ENCODE assay signal across 20 cellular contexts in genomic region chr14:85573406-85573805, GRCh38. TPM values are rescaled to one million over a fixed set of nuclear protein-coding genes. Genes with fewer than 3 reads are reported as not detected.
DNase-seq lines count a peak whose midpoint lies in the region; ATAC-seq, FAIRE-seq and TF ChIP-seq lines count a peak whose summit lies in the region.
"Had no signal": no experiment of that assay in that cellular context is flagged by ENCODE, and none has a peak within 500 bp of the region (broad histone marks: within the 10 kb centered on the region; RNA-seq: fewer than 3 reads in every experiment).

No MANE protein-coding gene starts in this region.

- H3K4me1 ChIP-seq in keratinocyte (ENCODE audit: control insufficient read depth, extremely low read depth, insufficient read depth, low read length) (peaks cover 27% of the 10 kb centered on the region), GM23338 (ENCODE audit: insufficient read depth) (peaks cover 43% of the 10 kb centered on the region)
- H3K4me1 ChIP-seq: pancreas, uterus had no signal

- no peaks in the 10 kb centered on the region for H3K9me1 ChIP-seq in keratinocyte (ENCODE audit: control insufficient read depth, extremely low read depth, insufficient read depth, low read length)

- H3K27me3 ChIP-seq in keratinocyte (ENCODE audit: control insufficient read depth, extremely low read depth, insufficient read depth, low read length) (no peaks in the 10 kb centered on the region), GM23338 (ENCODE audit: insufficient read depth) (no peaks in the 10 kb centered on the region)
- H3K27me3 ChIP-seq: pancreas, uterus had no signal

- peaks cover 8 to 15% of the 10 kb centered on the region in 2 experiments for H3K36me3 ChIP-seq in keratinocyte (ENCODE audit: control insufficient read depth in 2 of 2, extremely low read depth in 1 of 2, insufficient read depth in 2 of 2, low read length in 2 of 2)
- no peaks in the 10 kb centered on the region for H3K36me3 ChIP-seq in GM23338 (ENCODE audit: insufficient read depth)
- H3K36me3 ChIP-seq: pancreas, uterus had no signal

- H3K27ac Mint-ChIP-seq in GM23338, result no peak overlapping the region; the same call in 1 of the 2 replicates
- H3K27ac Mint-ChIP-seq: activated CD4-positive, alpha-beta memory T cell treated with anti-CD3 and anti-CD28 coated beads, Interleukin-2, amount 10 ng/mL, durations not matched to agents 7 days and 5 days; dendritic cell treated with granulocyte-macrophage colony-stimulating factor and Interleukin-4, amounts not matched to agents 40 ng/mL and 50 ng/mL, for 4 days; naive B cell; T-helper 17 cell had no signal

- no peaks in the 10 kb centered on the region; the same call in 1 of the 2 replicates for H3K9me2 ChIP-seq in GM23338 (ENCODE audit: insufficient read depth)

- H3K79me2 ChIP-seq in keratinocyte (ENCODE audit: control insufficient read depth, insufficient read depth, low read length) (peaks cover 19% of the 10 kb centered on the region), GM23338 (replicated peaks; ENCODE audit: insufficient read depth) (no peaks in the 10 kb centered on the region)

- peaks cover 9% of the 10 kb centered on the region for H3K27me3 Mint-ChIP-seq in GM23338 (ENCODE audit: insufficient read depth, low read depth, poor library complexity)
- H3K27me3 Mint-ChIP-seq: activated CD4-positive, alpha-beta memory T cell treated with anti-CD3 and anti-CD28 coated beads, Interleukin-2, amount 10 ng/mL, durations not matched to agents 7 days and 5 days; dendritic cell treated with granulocyte-macrophage colony-stimulating factor and Interleukin-4, amounts not matched to agents 40 ng/mL and 50 ng/mL, for 4 days; naive B cell; T-helper 17 cell had no signal

- H3K27ac ChIP-seq in keratinocyte (ENCODE audit: control insufficient read depth, insufficient read depth, low read length), result peak overlapping the region; percentile 53
- peak overlapping the region; percentile 6 for H3K27ac ChIP-seq in temporal lobe (ENCODE audit: low read depth, low read length)
- no peak overlapping the region for H3K27ac ChIP-seq in GM23338 (ENCODE audit: low read depth)
- H3K27ac ChIP-seq: C4-2B, uterus had no signal

- dilution Hi-C loops in keratinocyte (cut with MboI; ENCODE audit: extremely low pct_ligation_motif_present, low sequenced_read_pairs), result no loop called here

- no peak overlapping the region for H3K4me3 Mint-ChIP-seq in GM23338
- H3K4me3 Mint-ChIP-seq: activated CD4-positive, alpha-beta memory T cell treated with anti-CD3 and anti-CD28 coated beads, Interleukin-2, amount 10 ng/mL, durations not matched to agents 7 days and 5 days; activated T-cell treated with anti-CD3 and anti-CD28 coated beads, Interleukin-2, amount 50 U/mL, for 4 hours; dendritic cell treated with granulocyte-macrophage colony-stimulating factor and Interleukin-4, amounts not matched to agents 40 ng/mL and 50 ng/mL, for 4 days; naive B cell; T-helper 17 cell had no signal

- no peak for FAIRE-seq in keratinocyte (lab: Jason Lieb, UNC)
- FAIRE-seq: HepG2, pancreas had no signal

- DNase-seq in H4 (ENCODE audit: low spot score) (peak; percentile 16), SW 1271 (lab: John Stamatoyannopoulos, UW) (peak; percentile 28 to 46), keratinocyte (ENCODE audit: low read depth, low spot score) (no peak), OCI-M1 (lab: John Stamatoyannopoulos, UW) (no peak), GM23338 (ENCODE audit: low spot score) (no peak), NAMALWA (ENCODE audit: low spot score) (no peak)
- DNase-seq: activated CD4-positive, alpha-beta memory T cell treated with anti-CD3 and anti-CD28 coated beads, Interleukin-2, amount 10 ng/mL, durations not matched to agents 7 days and 5 days; activated naive CD4-positive, alpha-beta T cell treated with anti-CD3 and anti-CD28 coated beads, Interleukin-2, amount 50 U/mL, for 16 hours; activated T-cell treated with anti-CD3 and anti-CD28 coated beads, Interleukin-2, amount 50 U/mL, for 4 hours; naive B cell; NCI-H187 treated with DMSO at 0.1 percent for 48 hours; NCI-H510A; pancreas; stimulated activated CD4-positive, alpha-beta T cell treated with anti-CD3 and anti-CD28 coated beads, Interleukin-2, amount 100 ng/mL, for 48 hours; T-helper 17 cell; uterus had no signal

- no peak overlapping the region for H3K9ac ChIP-seq in keratinocyte (ENCODE audit: control insufficient read depth, extremely low read depth, insufficient read depth, low read length)

- H3K9me3 Mint-ChIP-seq in GM23338, result no peaks in the 10 kb centered on the region
- H3K9me3 Mint-ChIP-seq: activated T-cell treated with anti-CD3 and anti-CD28 coated beads, Interleukin-2, amount 50 U/mL, for 4 hours; dendritic cell treated with granulocyte-macrophage colony-stimulating factor and Interleukin-4, amounts not matched to agents 40 ng/mL and 50 ng/mL, for 4 days had no signal

- peaks cover 45% of the 10 kb centered on the region for H3K4me1 Mint-ChIP-seq in GM23338
- H3K4me1 Mint-ChIP-seq: activated CD4-positive, alpha-beta memory T cell treated with anti-CD3 and anti-CD28 coated beads, Interleukin-2, amount 10 ng/mL, durations not matched to agents 7 days and 5 days; naive B cell; T-helper 17 cell had no signal

- H3F3A ChIP-seq in GM23338 (replicated peaks; ENCODE audit: low read depth), result no peaks in the 10 kb centered on the region

- TF ChIP-seq CTCF in keratinocyte (optimal IDR thresholded peaks at IDR 0.05 in 1 of 3, IDR thresholded peaks at IDR 0.05 in 1 of 3, conservative IDR thresholded peaks at IDR 0.05 in 1 of 3; ENCODE audit: extremely low read depth in 1 of 3, insufficient read depth in 2 of 3, low read length in 3 of 3), result no peak
- no peak for TF ChIP-seq CTCF in GM23338 (conservative IDR thresholded peaks at IDR 0.05; ENCODE audit: low read depth in 2 of 2)

- no peaks in the 10 kb centered on the region for H3K9me3 ChIP-seq in keratinocyte (ENCODE audit: control insufficient read depth, low read depth, low read length)
- H3K9me3 ChIP-seq: pancreas, uterus had no signal

- no peaks in the 10 kb centered on the region for H4K20me1 ChIP-seq in keratinocyte (ENCODE audit: control insufficient read depth, extremely low read depth, insufficient read depth, low read length)
- H4K20me1 ChIP-seq in GM23338 (replicated peaks; ENCODE audit: insufficient read depth), result no peaks in the 10 kb centered on the region

- no peak for ATAC-seq in GM23338
- ATAC-seq: HepG2, T-helper 17 cell had no signal

- H3K4me3 ChIP-seq in keratinocyte (ENCODE audit: control insufficient read depth in 2 of 3, extremely low read depth in 1 of 3, insufficient read depth in 2 of 3, low read depth in 1 of 3, low read length in 3 of 3), result no peak overlapping the region
- H3K4me3 ChIP-seq in GM23338, result no peak overlapping the region
- H3K4me3 ChIP-seq: pancreas, uterus had no signal

- peak overlapping the region; percentile 10 for H3K4me2 ChIP-seq in keratinocyte (ENCODE audit: control insufficient read depth, extremely low read depth, insufficient read depth, low read depth, low read length)
- no peak overlapping the region for H3K4me2 ChIP-seq in GM23338

- H2AFZ ChIP-seq in keratinocyte (ENCODE audit: control insufficient read depth, low read length) (no peak overlapping the region), GM23338 (no peak overlapping the region)

- H3K36me3 Mint-ChIP-seq in GM23338 (ENCODE audit: low read depth), result no peaks in the 10 kb centered on the region
- H3K36me3 Mint-ChIP-seq: naive B cell had no signal

TF ChIP-seq in GM23338, 12 proteins besides CTCF, POLR2A, EP300 and RAD21 (continues in another document):
- no peak for TF ChIP-seq ZNF114 (CRISPR knock-in tag; IDR thresholded peaks at IDR 0.05)

RNA-seq across cellular contexts. Expression of gene FLRT2, which starts 43.5 kb away (rescaled TPM):
- 9.8 and 13.7 TPM in 2 replicates for total RNA-seq in H4 (2014; rRNA removed; shearing (Covaris generic))
- 49.3 to 74.4 TPM (median 69.2 TPM) in 3 replicates for polyA plus RNA-seq in keratinocyte
- 55.8 TPM for polyA plus RNA-seq in keratinocyte (2011; ENCODE audit: low read depth)
- polyA plus RNA-seq in keratinocyte (2011; cell fraction: cytosol; rRNA removed), result 22.2 and 23.3 TPM in 2 replicates
- polyA plus RNA-seq in keratinocyte (2011; cell fraction: nucleus; rRNA removed), result 229 and 258 TPM in 2 replicates
- polyA plus RNA-seq in keratinocyte (2012; ENCODE audit: low replicate concordance), result 29.4 and 43.2 TPM in 2 replicates
- 63.4 to 138 TPM (median 138 TPM) in 3 replicates for polyA minus RNA-seq in keratinocyte
- 50.3 TPM for polyA minus RNA-seq in keratinocyte (2011; cell fraction: cytosol; rRNA and poly(A)+ RNA removed)
- polyA minus RNA-seq in keratinocyte (2011; cell fraction: nucleus; rRNA and poly(A)+ RNA removed), result 292 and 345 TPM in 2 replicates
- 56.8 TPM for total RNA-seq in temporal lobe
- total RNA-seq in GM23338 (2014; rRNA removed; shearing (Covaris generic)), result 5.4 and 7.4 TPM in 2 replicates
- polyA plus RNA-seq in GM23338 (2016; fragmentation: Nextera tagmentation; extraction: Ambion mirVana), result 3.8 and 4.3 TPM in 2 replicates
- total RNA-seq: activated CD4-positive, alpha-beta memory T cell treated with anti-CD3 and anti-CD28 coated beads, Interleukin-2, amount 10 ng/mL, durations not matched to agents 7 days and 5 days; HepG2; T-helper 17 cell had no signal
- polyA plus RNA-seq: HepG2 had no signal

Comparison
In these comparisons a context has a peak if more than half of its experiments do, and no peak if none do; other contexts are left out.
1. DNase-seq: peak in H4 (single experiment) and SW 1271 (2 of 2); none in keratinocyte (single experiment), OCI-M1 (single experiment), GM23338 (single experiment) and NAMALWA (single experiment).